Comparison of ENCODE assay signal across 9 cellular contexts in genomic region chr10:102306006-102306405, GRCh38.
"Had no signal": no experiment of that assay in that cellular context is flagged by ENCODE, and none has a peak within 500 bp of the region (broad histone marks: within the 10 kb centered on the region; RNA-seq: fewer than 3 reads in every experiment).

No MANE protein-coding gene starts in this region.

- H3K27ac Mint-ChIP-seq: HFFc6 had no signal

- FAIRE-seq: HepG2 had no signal

- H3K36me3 ChIP-seq: HAP-1 had no signal

- H3K9ac ChIP-seq: GM23248 had no signal

- H3K4me3 ChIP-seq: GM23248, HAP-1 had no signal

- H3K27ac ChIP-seq: GM23248, HL-60 had no signal

- H2AFZ ChIP-seq: GM23248 had no signal

- DNase-seq: GM23248, GOT3, H7, HFFc6 had no signal

- ATAC-seq: HCT116, HepG2 had no signal

- H3K27me3 Mint-ChIP-seq: IgD-negative memory B cell had no signal

- H3K4me3 Mint-ChIP-seq: HFFc6, IgD-negative memory B cell had no signal

- H3K9me3 ChIP-seq: HAP-1 had no signal
